ENCODE assay signal across 1 cellular context in the genomic region with DNA sequence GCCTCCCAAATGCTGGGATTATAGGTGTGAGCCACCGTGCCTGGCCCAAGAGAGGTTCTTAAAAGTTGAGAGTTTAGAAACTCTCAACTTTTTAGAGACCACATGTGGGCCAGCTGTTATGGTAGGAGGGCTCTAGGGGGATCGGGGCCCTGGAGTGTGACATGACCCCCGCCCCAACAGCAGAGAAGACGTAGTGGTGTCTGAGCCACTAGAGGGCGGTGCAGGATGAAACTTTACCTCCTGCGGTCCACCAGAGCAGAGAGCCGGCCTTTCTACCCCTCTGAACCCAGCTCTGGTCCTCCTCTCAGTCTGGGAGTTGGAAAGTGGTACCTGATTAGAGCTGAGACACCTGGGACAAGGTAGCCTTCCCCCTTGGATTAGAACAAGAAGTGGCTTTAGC.
TF ChIP-seq lines count a peak whose summit lies in the region.

No MANE protein-coding gene starts in this region.

TF ChIP-seq in A549, 52 proteins besides CTCF, POLR2A, EP300 and RAD21 (continued from another document):
- TF ChIP-seq ZC3H11A (IDR thresholded peaks at IDR 0.05) (no peak), KDM1A (IDR thresholded peaks at IDR 0.05; ENCODE audit: low read depth) (no peak), MAZ (IDR thresholded peaks at IDR 0.05; ENCODE audit: borderline replicate concordance, low read depth, low read length) (no peak), HOXB13 (CRISPR knock-in tag; IDR thresholded peaks at IDR 0.05; ENCODE audit: low read depth) (no peak), SMC3 (IDR thresholded peaks at IDR 0.05) (peak; percentile 73)
TF ChIP-seq in A549: peak in this region for 2.
